ENCODE assay signal across 1 cellular context in genomic region chr1:73160759-73161158, GRCh38.
TF ChIP-seq lines count a peak whose summit lies in the region.

No MANE protein-coding gene starts in this region.

TF ChIP-seq in SK-N-SH, 30 proteins besides CTCF, POLR2A, EP300 and RAD21 (continued from another document):
- TF ChIP-seq, protein P1, sequence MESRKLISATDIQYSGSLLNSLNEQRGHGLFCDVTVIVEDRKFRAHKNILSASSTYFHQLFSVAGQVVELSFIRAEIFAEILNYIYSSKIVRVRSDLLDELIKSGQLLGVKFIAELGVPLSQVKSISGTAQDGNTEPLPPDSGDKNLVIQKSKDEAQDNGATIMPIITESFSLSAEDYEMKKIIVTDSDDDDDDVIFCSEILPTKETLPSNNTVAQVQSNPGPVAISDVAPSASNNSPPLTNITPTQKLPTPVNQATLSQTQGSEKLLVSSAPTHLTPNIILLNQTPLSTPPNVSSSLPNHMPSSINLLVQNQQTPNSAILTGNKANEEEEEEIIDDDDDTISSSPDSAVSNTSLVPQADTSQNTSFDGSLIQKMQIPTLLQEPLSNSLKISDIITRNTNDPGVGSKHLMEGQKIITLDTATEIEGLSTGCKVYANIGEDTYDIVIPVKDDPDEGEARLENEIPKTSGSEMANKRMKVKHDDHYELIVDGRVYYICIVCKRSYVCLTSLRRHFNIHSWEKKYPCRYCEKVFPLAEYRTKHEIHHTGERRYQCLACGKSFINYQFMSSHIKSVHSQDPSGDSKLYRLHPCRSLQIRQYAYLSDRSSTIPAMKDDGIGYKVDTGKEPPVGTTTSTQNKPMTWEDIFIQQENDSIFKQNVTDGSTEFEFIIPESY (IDR thresholded peaks at IDR 0.05; ENCODE audit: borderline replicate concordance, low read depth): no peak
- no peak for TF ChIP-seq PBX3 (IDR thresholded peaks at IDR 0.05)
- no peak for TF ChIP-seq TEAD4 (IDR thresholded peaks at IDR 0.05; ENCODE audit: borderline replicate concordance, insufficient read depth)
- TF ChIP-seq POLR2AphosphoS5 (IDR thresholded peaks at IDR 0.05; ENCODE audit: low read depth, low read length): no peak
